Comparison of ENCODE assay signal across 22 cellular contexts in the genomic region with DNA sequence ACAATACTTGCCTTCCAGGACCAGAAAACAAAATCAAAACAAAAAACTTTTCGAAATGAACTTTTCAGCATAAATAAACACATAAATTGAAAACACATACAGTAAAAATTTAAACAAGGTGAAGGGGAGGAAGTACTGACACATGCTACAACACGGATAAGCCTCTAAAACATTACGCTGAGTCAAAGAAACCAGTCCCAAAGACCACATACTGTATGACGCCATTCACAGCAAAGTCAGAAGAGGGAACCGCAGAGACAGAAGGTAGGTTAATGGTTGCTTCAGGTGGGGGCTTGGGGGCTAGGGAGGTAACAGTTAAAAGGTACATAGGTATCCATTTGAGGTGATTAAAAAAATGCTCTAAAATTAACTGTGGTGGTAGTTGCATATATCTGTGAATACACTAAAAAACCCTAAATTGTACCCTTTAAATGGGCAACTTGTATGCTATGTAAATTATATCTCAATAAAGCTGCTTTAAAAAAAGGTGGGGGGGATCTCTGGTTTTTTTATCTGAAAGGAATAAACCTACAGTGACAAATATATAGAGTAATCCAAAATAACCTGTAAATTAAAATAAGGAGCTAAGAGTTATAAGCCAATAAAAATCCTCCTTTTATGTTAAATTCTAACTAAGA. TPM values are rescaled to one million over a fixed set of nuclear protein-coding genes. Genes with fewer than 3 reads are reported as not detected.
DNase-seq lines count a peak whose midpoint lies in the region; ATAC-seq and TF ChIP-seq lines count a peak whose summit lies in the region.
"Had no signal": no experiment of that assay in that cellular context is flagged by ENCODE, and none has a peak within 500 bp of the region (broad histone marks: within the 10 kb centered on the region; RNA-seq: fewer than 3 reads in every experiment).

No MANE protein-coding gene starts in this region.

- no peaks in the 10 kb centered on the region for H3K9me3 ChIP-seq in CD8-positive, alpha-beta T cell (ENCODE audit: low read length)
- H3K9me3 ChIP-seq in naive thymus-derived CD4-positive, alpha-beta T cell (ENCODE audit: control insufficient read depth in 2 of 3, low read length in 3 of 3) = no peaks in the 10 kb centered on the region
- H3K9me3 ChIP-seq: mucosa of descending colon, SJSA1, suprapubic skin, uterus had no signal

- H3K4me1 Mint-ChIP-seq in activated CD4-positive, alpha-beta T cell treated with anti-CD3 and anti-CD28 coated beads, Interleukin-2, amount 10 ng/mL, durations not matched to agents 24 days and 14 days = peaks cover 36% of the 10 kb centered on the region
- H3K4me1 Mint-ChIP-seq in CD8-positive, alpha-beta T cell (ENCODE audit: low read depth) = peaks cover 64% of the 10 kb centered on the region
- H3K4me1 Mint-ChIP-seq in naive thymus-derived CD4-positive, alpha-beta T cell = peaks cover 27 to 77% (median 64%) of the 10 kb centered on the region in 7 donors

- CTCF ChIA-PET in CD8-positive, alpha-beta T cell (lab: Charles Lee) = interaction anchor here (1.2 kb wide), 1 partner anchor 257 kb away, joined by 3 read pairs; no protein-coding TSS in a partner anchor
- CTCF ChIA-PET in naive thymus-derived CD4-positive, alpha-beta T cell (lab: Charles Lee) = no interaction called here

- peaks cover 25% of the 10 kb centered on the region for H3K4me1 ChIP-seq in CD8-positive, alpha-beta T cell (ENCODE audit: insufficient read depth, low read length)
- H3K4me1 ChIP-seq in naive thymus-derived CD4-positive, alpha-beta T cell (ENCODE audit: control insufficient read depth in 2 of 2, insufficient read depth in 2 of 2, low read length in 2 of 2) = peaks cover 7 to 12% of the 10 kb centered on the region in 2 donors
- H3K4me1 ChIP-seq: SJSA1 had no signal

- H3K4me3 ChIP-seq in CD8-positive, alpha-beta T cell (ENCODE audit: low read depth, low read length) = no peak overlapping the region
- H3K4me3 ChIP-seq in naive thymus-derived CD4-positive, alpha-beta T cell (ENCODE audit: low read length) = no peak overlapping the region
- H3K4me3 ChIP-seq: mucosa of descending colon, PC-9, SJSA1, suprapubic skin, uterus had no signal

- H3K9me3 Mint-ChIP-seq in activated CD4-positive, alpha-beta T cell treated with anti-CD3 and anti-CD28 coated beads, Interleukin-2, amount 10 ng/mL, durations not matched to agents 24 days and 14 days = no peaks in the 10 kb centered on the region
- no peaks in the 10 kb centered on the region for H3K9me3 Mint-ChIP-seq in CD8-positive, alpha-beta T cell
- H3K9me3 Mint-ChIP-seq in naive thymus-derived CD4-positive, alpha-beta T cell = peaks cover 0 to 2% (median 0%) of the 10 kb centered on the region in 11 donors
- H3K9me3 Mint-ChIP-seq: activated naive CD4-positive, alpha-beta T cell treated with anti-CD3 and anti-CD28 coated beads, Interleukin-2, amount 10 ng/mL, durations not matched to agents 7 days and 5 days had no signal

- H3K36me3 Mint-ChIP-seq in activated CD4-positive, alpha-beta T cell treated with anti-CD3 and anti-CD28 coated beads, Interleukin-2, amount 10 ng/mL, durations not matched to agents 24 days and 14 days (ENCODE audit: low read depth) = peaks cover 49% of the 10 kb centered on the region
- H3K36me3 Mint-ChIP-seq in CD8-positive, alpha-beta T cell = peaks cover 60% of the 10 kb centered on the region
- H3K36me3 Mint-ChIP-seq in naive thymus-derived CD4-positive, alpha-beta T cell = peaks cover 0 to 45% (median 17%) of the 10 kb centered on the region in 5 donors

- H3K27me3 Mint-ChIP-seq in activated CD4-positive, alpha-beta T cell treated with anti-CD3 and anti-CD28 coated beads, Interleukin-2, amount 10 ng/mL, durations not matched to agents 24 days and 14 days = no peaks in the 10 kb centered on the region
- no peaks in the 10 kb centered on the region for H3K27me3 Mint-ChIP-seq in CD8-positive, alpha-beta T cell (ENCODE audit: low read depth)
- H3K27me3 Mint-ChIP-seq in naive thymus-derived CD4-positive, alpha-beta T cell = no peaks in the 10 kb centered on the region
- H3K27me3 Mint-ChIP-seq: activated naive CD4-positive, alpha-beta T cell treated with anti-CD3 and anti-CD28 coated beads, Interleukin-2, amount 10 ng/mL, durations not matched to agents 7 days and 5 days had no signal

- no peak overlapping the region for H3K4me3 Mint-ChIP-seq in activated CD4-positive, alpha-beta T cell treated with anti-CD3 and anti-CD28 coated beads, Interleukin-2, amount 10 ng/mL, durations not matched to agents 24 days and 14 days
- H3K4me3 Mint-ChIP-seq in CD8-positive, alpha-beta T cell = no peak overlapping the region
- peak overlapping the region in 1 of 10 donors; percentile 39 for H3K4me3 Mint-ChIP-seq in naive thymus-derived CD4-positive, alpha-beta T cell
- H3K4me3 Mint-ChIP-seq: activated naive CD4-positive, alpha-beta T cell treated with anti-CD3 and anti-CD28 coated beads, Interleukin-2, amount 10 ng/mL, durations not matched to agents 7 days and 5 days had no signal

- TF ChIP-seq CTCF in CD8-positive, alpha-beta T cell (IDR thresholded peaks at IDR 0.05) = no peak

- POLR2A ChIA-PET in CD8-positive, alpha-beta T cell (lab: Charles Lee) = no interaction called here
- POLR2A ChIA-PET in naive thymus-derived CD4-positive, alpha-beta T cell (lab: Charles Lee) = no interaction called here

- ATAC-seq in CD8-positive, alpha-beta T cell = peak; percentile 94
- ATAC-seq in naive thymus-derived CD4-positive, alpha-beta T cell = no peak
- no peak for ATAC-seq in HG03025 (IDR thresholded peaks at IDR 0.05; ENCODE audit: low FRiP score, unreplicated experiment)
- ATAC-seq: mucosa of descending colon had no signal

- DNase-seq in activated CD4-positive, alpha-beta T cell treated with anti-CD3 and anti-CD28 coated beads, Interleukin-2, amount 10 ng/mL, durations not matched to agents 24 days and 14 days = no peak
- DNase-seq in activated CD4-positive, alpha-beta T cell treated with anti-CD3 and anti-CD28 coated beads, Interleukin-2, amount 50 U/mL, for 48 hours = no peak
- DNase-seq in CD8-positive, alpha-beta T cell = no peak
- peak; percentile 55 for DNase-seq in amniotic epithelial cell (ENCODE audit: low read depth)
- no peak for DNase-seq in naive thymus-derived CD4-positive, alpha-beta T cell
- no peak for DNase-seq in NCI-H748 treated with DMSO at 0.1 percent for 48 hours (lab: John Stamatoyannopoulos, UW)
- DNase-seq in DMS114 treated with DMSO at 0.1 percent for 48 hours (lab: John Stamatoyannopoulos, UW; ENCODE audit: unreplicated experiment) = no peak
- DNase-seq: activated naive CD4-positive, alpha-beta T cell treated with anti-CD3 and anti-CD28 coated beads, Interleukin-2, amount 10 ng/mL, durations not matched to agents 7 days and 5 days; dermis blood vessel endothelial cell; erythroblast; MM.1S; mucosa of descending colon; NCI-H1694; NCI-H2227 treated with DMSO at 0.1 percent for 48 hours; nucleus accumbens; PC-9; retina; stimulated activated CD4-positive, alpha-beta T cell treated with anti-CD3 and anti-CD28 coated beads, Interleukin-12 subunit alpha, Interleukin-12 subunit beta, amount 100 ng/mL, for 4 hours; uterus had no signal

- H3K36me3 ChIP-seq in CD8-positive, alpha-beta T cell (ENCODE audit: insufficient read depth, low read length) = no peaks in the 10 kb centered on the region
- H3K36me3 ChIP-seq in naive thymus-derived CD4-positive, alpha-beta T cell (ENCODE audit: control insufficient read depth in 2 of 3, insufficient read depth in 3 of 3, low read length in 3 of 3) = peaks cover 0 to 40% (median 5%) of the 10 kb centered on the region in 3 experiments
- H3K36me3 ChIP-seq: uterus had no signal

- no peak overlapping the region for H3K27ac ChIP-seq in CD8-positive, alpha-beta T cell (ENCODE audit: low read depth, low read length)
- H3K27ac ChIP-seq in naive thymus-derived CD4-positive, alpha-beta T cell (ENCODE audit: low read depth, low read length) = peak overlapping the region; percentile 12
- H3K27ac ChIP-seq: PC-9, SJSA1, suprapubic skin, uterus had no signal

- H3K27me3 ChIP-seq in CD8-positive, alpha-beta T cell (ENCODE audit: insufficient read depth, low read length) = no peaks in the 10 kb centered on the region
- no peaks in the 10 kb centered on the region for H3K27me3 ChIP-seq in naive thymus-derived CD4-positive, alpha-beta T cell (ENCODE audit: control insufficient read depth in 2 of 2, insufficient read depth in 2 of 2, low read length in 2 of 2)
- H3K27me3 ChIP-seq: SJSA1, suprapubic skin, uterus had no signal

- peak overlapping the region; percentile 35 for H3K27ac Mint-ChIP-seq in activated CD4-positive, alpha-beta T cell treated with anti-CD3 and anti-CD28 coated beads, Interleukin-2, amount 10 ng/mL, durations not matched to agents 24 days and 14 days
- H3K27ac Mint-ChIP-seq in CD8-positive, alpha-beta T cell = peak overlapping the region; percentile 53
- H3K27ac Mint-ChIP-seq in naive thymus-derived CD4-positive, alpha-beta T cell = peak overlapping the region in 7 of 9 donors; percentile 26 to 81 (median 59)
- H3K27ac Mint-ChIP-seq: activated naive CD4-positive, alpha-beta T cell treated with anti-CD3 and anti-CD28 coated beads, Interleukin-2, amount 10 ng/mL, durations not matched to agents 7 days and 5 days had no signal

- intact Hi-C loops in activated CD4-positive, alpha-beta T cell treated with anti-CD3 and anti-CD28 coated beads, Interleukin-2, amount 10 ng/mL, durations not matched to agents 24 days and 14 days (cut with micrococcal nuclease) = no loop called here
- intact Hi-C loops in CD8-positive, alpha-beta T cell (cut with DNase I, micrococcal nuclease) = no loop called here
- intact Hi-C loops in naive thymus-derived CD4-positive, alpha-beta T cell (cut with micrococcal nuclease) = no loop called here

RNA-seq across cellular contexts. Expression of a gene that starts 7.1 kb away (rescaled TPM):
- 85.3 and 88.4 TPM in 2 replicates for total RNA-seq in activated CD4-positive, alpha-beta T cell treated with anti-CD3 and anti-CD28 coated beads, Interleukin-2, amount 10 ng/mL, durations not matched to agents 24 days and 14 days
- total RNA-seq in CD8-positive, alpha-beta T cell = 10 to 100 TPM; 56.9 to 60.8 TPM
- total RNA-seq in naive thymus-derived CD4-positive, alpha-beta T cell = 10 to 100 TPM; 57.3 to 87.7 (median 81.5) TPM
- polyA plus RNA-seq in naive thymus-derived CD4-positive, alpha-beta T cell = 100 to 1,000 TPM; 137 to 204 TPM
